In genomic region chr6:43076093-43076927, GRCh38 we compare ENCODE assay signal across 8 cellular contexts. TPM values are rescaled to one million over a fixed set of nuclear protein-coding genes. Genes with fewer than 3 reads are reported as not detected.
DNase-seq lines count a peak whose midpoint lies in the region; ATAC-seq lines count a peak whose summit lies in the region.

PTK7 (plus strand) TSS chr6:43076314; CDS start chr6:43076489, 175 bp downstream.

- in situ Hi-C loops in SK-MEL-5 (cut with HindIII; ENCODE audit: low pct_unique_long_range_greater_than_20kb, low sequenced_read_pairs): no loop called here

- no peaks in the 10 kb centered on the region for H3K9me3 ChIP-seq in HUES64 (ENCODE audit: insufficient read depth, low read depth, low read length)

- DNase-seq in COR-L47 (lab: John Stamatoyannopoulos, UW): peak; percentile 81
- DNase-seq in SK-MEL-5 (ENCODE audit: low read depth, low spot score): peak; percentile 52
- peak; percentile 50 for DNase-seq in cerebellum (ENCODE audit: low spot score)
- DNase-seq in left kidney (ENCODE audit: low read depth, low spot score): peak; percentile 96
- peak; percentile 51 for DNase-seq in stimulated activated CD8-positive, alpha-beta memory T cell treated with anti-CD3 and anti-CD28 coated beads, Interleukin-4, amount 100 ng/mL, for 48 hours

- peaks cover 4% of the 10 kb centered on the region for H3K36me3 ChIP-seq in HUES64 (ENCODE audit: insufficient read depth, low read length)

- H3K9ac ChIP-seq in HUES64 (ENCODE audit: low read depth, low read length): peak within 1 kb of the TSS; percentile 95

- H3K27ac ChIP-seq in HUES64 (ENCODE audit: low read depth, low read length): peak within 1 kb of the TSS; percentile 92

- H3K4me3 ChIP-seq in HUES64 (ENCODE audit: low read length): peak within 1 kb of the TSS; percentile 99

- ATAC-seq in HG02973 (IDR thresholded peaks at IDR 0.05; ENCODE audit: unreplicated experiment) (no peak), HG02678 (IDR thresholded peaks at IDR 0.05; ENCODE audit: unreplicated experiment) (no peak)

- peaks cover 31% of the 10 kb centered on the region for H3K4me1 ChIP-seq in HUES64 (ENCODE audit: insufficient read depth, low read length)

- H3K27me3 ChIP-seq in HUES64 (ENCODE audit: insufficient read depth, low read length): no peaks in the 10 kb centered on the region

- under 1% methylated on average over 85 of the region's 92 CpGs for WGBS in HUES64

RNA-seq across cellular contexts. Expression of gene PTK7, which starts in this region (rescaled TPM):
- 81.6 TPM for polyA plus RNA-seq in HUES64 (2013, experiment 1 of 2)
- polyA plus RNA-seq in HUES64 (2013, experiment 2 of 2): 88.8 TPM
- 19.7 TPM in 2 replicates for total RNA-seq in SK-MEL-5 (2014; rRNA removed; shearing (Covaris generic))
- polyA plus RNA-seq in SK-MEL-5 (2015; cell fraction: cytosol; rRNA removed): 31.9 and 46.5 TPM in 2 replicates
- 53.6 and 71.7 TPM in 2 replicates for polyA plus RNA-seq in SK-MEL-5 (2015; cell fraction: nucleus; rRNA removed)
- 53.7 TPM for total RNA-seq in cerebellum
